In genomic region chr1:233675394-233675793, GRCh38 we compare ENCODE assay signal across 19 cellular contexts.
"Had no signal": no experiment of that assay in that cellular context is flagged by ENCODE, and none has a peak within 500 bp of the region (broad histone marks: within the 10 kb centered on the region; RNA-seq: fewer than 3 reads in every experiment).

No MANE protein-coding gene starts in this region.

- H3K9me3 Mint-ChIP-seq: activated T-helper 1 cell treated with anti-CD3 and anti-CD28 coated beads, Interleukin-12 subunit alpha, Interleukin-12 subunit beta, Interleukin-2, Interleukin-4 antibody, amounts not matched to agents 30 ng/mL and 10 ng/mL and 1 ng/mL, durations not matched to agents 14 hours and 24 hours and 36 hours had no signal

- H3K4me1 ChIP-seq: foreskin keratinocyte, lower lobe of right lung had no signal

- DNase-seq: activated CD4-positive, alpha-beta T cell treated with anti-CD3 and anti-CD28 coated beads, Interleukin-2, amount 50 U/mL, for 48 hours; activated T-cell treated with anti-CD3 and anti-CD28 coated beads for 4 hours; amniotic stem cell; caudate nucleus; dorsolateral prefrontal cortex; foreskin keratinocyte; hippocampal formation; islet precursor cell; left colon; lower lobe of right lung; midbrain; nephron progenitor cell; nucleus accumbens; retina; stimulated activated naive B cell treated with anti-CD40 and anti-IgM and Interleukin-4, amounts not matched to agents 10 μg/mL and 1 μg/mL and 100 μg/mL, for 72 hours had no signal

- H3K4me3 ChIP-seq: dorsolateral prefrontal cortex, lower lobe of right lung, thoracic aorta had no signal

- H3K4me3 Mint-ChIP-seq: activated naive CD8-positive, alpha-beta T cell; activated T-helper 1 cell treated with anti-CD3 and anti-CD28 coated beads, Interleukin-12 subunit alpha, Interleukin-12 subunit beta, Interleukin-2, Interleukin-4 antibody, amounts not matched to agents 30 ng/mL and 10 ng/mL and 1 ng/mL, durations not matched to agents 14 hours and 24 hours and 36 hours; nephron progenitor cell; stimulated activated naive B cell treated with anti-CD40 and anti-IgM and Interleukin-4, amounts not matched to agents 10 μg/mL and 1 μg/mL and 100 μg/mL, for 72 hours had no signal

- H3K27me3 ChIP-seq: dorsolateral prefrontal cortex, foreskin keratinocyte had no signal

- H3K27ac ChIP-seq: foreskin keratinocyte, lower lobe of right lung, thoracic aorta, VCaP had no signal

- ATAC-seq: foreskin keratinocyte; left colon; lower lobe of right lung; stimulated activated naive B cell treated with anti-CD40 and anti-IgM and Interleukin-4, amounts not matched to agents 10 μg/mL and 1 μg/mL and 100 μg/mL, for 72 hours had no signal

- H3K36me3 Mint-ChIP-seq: activated naive CD8-positive, alpha-beta T cell; stimulated activated naive B cell treated with anti-CD40 and anti-IgM and Interleukin-4, amounts not matched to agents 10 μg/mL and 1 μg/mL and 100 μg/mL, for 72 hours had no signal

- H3K27ac Mint-ChIP-seq: activated naive CD8-positive, alpha-beta T cell; activated T-helper 1 cell treated with anti-CD3 and anti-CD28 coated beads, Interleukin-12 subunit alpha, Interleukin-12 subunit beta, Interleukin-2, Interleukin-4 antibody, amounts not matched to agents 30 ng/mL and 10 ng/mL and 1 ng/mL, durations not matched to agents 14 hours and 24 hours and 36 hours; nephron progenitor cell; stimulated activated naive B cell treated with anti-CD40 and anti-IgM and Interleukin-4, amounts not matched to agents 10 μg/mL and 1 μg/mL and 100 μg/mL, for 72 hours had no signal

- H3K36me3 ChIP-seq: lower lobe of right lung, thoracic aorta had no signal

- H3K9me3 ChIP-seq: lower lobe of right lung, thoracic aorta had no signal
